ENCODE assay signal across 18 cellular contexts in genomic region chr7:135803143-135803542, GRCh38. TPM values are rescaled to one million over a fixed set of nuclear protein-coding genes. Genes with fewer than 3 reads are reported as not detected.
DNase-seq lines count a peak whose midpoint lies in the region; ATAC-seq and TF ChIP-seq lines count a peak whose summit lies in the region.
"Had no signal": no experiment of that assay in that cellular context is flagged by ENCODE, and none has a peak within 500 bp of the region (broad histone marks: within the 10 kb centered on the region; RNA-seq: fewer than 3 reads in every experiment).

No MANE protein-coding gene starts in this region.

- no peaks in the 10 kb centered on the region for H3K27me3 ChIP-seq in breast epithelium
- no peaks in the 10 kb centered on the region for H3K27me3 ChIP-seq in foreskin keratinocyte
- H3K27me3 ChIP-seq in thyroid gland = no peaks in the 10 kb centered on the region
- H3K27me3 ChIP-seq: SJCRH30 had no signal

- WGBS in thyroid gland, 2 donors = 100% methylated on average over 1 of the region's 1 CpG

- H3K4me3 ChIP-seq in breast epithelium (no peak overlapping the region), thyroid gland (replicated peaks in 1 of 3) (no peak overlapping the region)
- H3K4me3 ChIP-seq: SJCRH30 had no signal

- no peaks in the 10 kb centered on the region for H3K36me3 ChIP-seq in breast epithelium
- H3K36me3 ChIP-seq in thyroid gland = no peaks in the 10 kb centered on the region
- H3K36me3 ChIP-seq: SJCRH30 had no signal

- TF ChIP-seq CTCF in MCF 10A (IDR thresholded peaks at IDR 0.05; ENCODE audit: unreplicated experiment) (no peak), breast epithelium (IDR thresholded peaks at IDR 0.05) (no peak), foreskin keratinocyte (conservative IDR thresholded peaks at IDR 0.05) (no peak), thyroid gland (IDR thresholded peaks at IDR 0.05) (no peak), HFFc6 (IDR thresholded peaks at IDR 0.05) (no peak)

- H3K27ac Mint-ChIP-seq in MCF 10A (ENCODE audit: low read depth, unreplicated experiment) = no peak overlapping the region
- no peak overlapping the region for H3K27ac Mint-ChIP-seq in HFFc6

- no peak overlapping the region for H3K4me3 Mint-ChIP-seq in MCF 10A (ENCODE audit: unreplicated experiment)
- H3K4me3 Mint-ChIP-seq in HFFc6 = no peak overlapping the region
- H3K4me3 Mint-ChIP-seq: CD4-positive, alpha-beta memory T cell had no signal

- H3K36me3 Mint-ChIP-seq in MCF 10A (ENCODE audit: insufficient read depth, unreplicated experiment) = no peaks in the 10 kb centered on the region
- no peaks in the 10 kb centered on the region for H3K36me3 Mint-ChIP-seq in HFFc6 (ENCODE audit: low read depth)
- H3K36me3 Mint-ChIP-seq: CD4-positive, alpha-beta memory T cell had no signal

- H3K27ac ChIP-seq in breast epithelium (no peak overlapping the region), foreskin keratinocyte (no peak overlapping the region), thyroid gland (peak overlapping the region; percentile 53 to 70 (median 64))
- H3K27ac ChIP-seq: SJCRH30 had no signal

- peak; percentile 6 for DNase-seq in MCF 10A (ENCODE audit: unreplicated experiment)
- no peak for DNase-seq in breast epithelium (ENCODE audit: low spot score in 2 of 2)
- DNase-seq in SK-N-DZ (ENCODE audit: low spot score) = peak; percentile 11
- DNase-seq in foreskin keratinocyte = peak; percentile 18 to 27
- no peak for DNase-seq in thyroid gland
- DNase-seq in HFFc6 = no peak
- no peak for DNase-seq in cerebellar cortex (ENCODE audit: low spot score)
- no peak for DNase-seq in DMS 273 treated with DMSO at 0.1 percent for 48 hours (lab: John Stamatoyannopoulos, UW)
- DNase-seq: CD4-positive, alpha-beta memory T cell; EL; H7; Kasumi-1; NCI-H1105 treated with DMSO at 0.1 percent for 48 hours; NCI-H187; NCI-H226; NCI-H524 treated with DMSO at 0.1 percent for 48 hours; RPMI8226; SJCRH30 had no signal

- no peaks in the 10 kb centered on the region for H3K27me3 Mint-ChIP-seq in MCF 10A (ENCODE audit: insufficient read depth, unreplicated experiment)
- H3K27me3 Mint-ChIP-seq in HFFc6 (ENCODE audit: insufficient read depth) = peaks cover 5% of the 10 kb centered on the region

- H3K4me1 ChIP-seq in breast epithelium = no peaks in the 10 kb centered on the region
- peaks cover 2% of the 10 kb centered on the region for H3K4me1 ChIP-seq in foreskin keratinocyte
- peaks cover 34 to 42% of the 10 kb centered on the region in 2 donors for H3K4me1 ChIP-seq in thyroid gland
- H3K4me1 ChIP-seq: SJCRH30 had no signal

- BruUV-seq in MCF 10A (replicated peaks; lab: Mats Ljungman, UMichigan) = no TSS peak

- POLR2A ChIA-PET in MCF 10A (lab: Yijun Ruan, JAX) = no interaction called here

- intact Hi-C loops in MCF 10A (cut with micrococcal nuclease) (loop anchor here (5.0 to 10.0 kb wide), 3 partner anchors 884 to 1792 kb away; no protein-coding TSS in a partner anchor), breast epithelium (cut with DNase I; ENCODE audit: low total_unique reads) (no loop called here), thyroid gland (cut with DNase I) (no loop called here)

- peak; percentile 53 for ATAC-seq in foreskin keratinocyte

- TF ChIP-seq POLR2A in breast epithelium (IDR thresholded peaks at IDR 0.05) (no peak), thyroid gland (IDR thresholded peaks at IDR 0.05) (no peak)

- H3K9me3 Mint-ChIP-seq in MCF 10A (ENCODE audit: unreplicated experiment) (no peaks in the 10 kb centered on the region), HFFc6 (no peaks in the 10 kb centered on the region)
- H3K9me3 Mint-ChIP-seq: CD4-positive, alpha-beta memory T cell had no signal

- CTCF ChIA-PET in MCF 10A (lab: Yijun Ruan, JAX) = interaction anchor here (0.6 to 7.8 kb wide), 8 partner anchors 11 to 1789 kb away, joined by 3 to 183 read pairs (median 3); no protein-coding TSS in a partner anchor

- H3K4me1 Mint-ChIP-seq in MCF 10A (ENCODE audit: insufficient read depth, unreplicated experiment) (peaks cover 5% of the 10 kb centered on the region), HFFc6 (ENCODE audit: low read depth) (peaks cover 21% of the 10 kb centered on the region)

- no peaks in the 10 kb centered on the region for H3K9me3 ChIP-seq in breast epithelium
- H3K9me3 ChIP-seq in thyroid gland = no peaks in the 10 kb centered on the region
- H3K9me3 ChIP-seq: SJCRH30 had no signal

RNA-seq across cellular contexts. Expression of gene FAM180A, which starts 54.5 kb away (rescaled TPM):
- 0.17 TPM in 1 of 2 replicates, not detected in the other for total RNA-seq in MCF 10A (2022)
- total RNA-seq in breast epithelium = 10 to 100 TPM in 1 of 3 donors, 1 to 10 TPM in 2; 5.2 to 11.9 (median 9.1) TPM
- polyA plus RNA-seq in SK-N-DZ (2014; cell fraction: cytosol; rRNA removed) = not detected in 2 replicates
- polyA plus RNA-seq in SK-N-DZ (2014; cell fraction: nucleus; rRNA removed) = not detected in 2 replicates
- 1.3 and 2.6 TPM in 2 replicates for total RNA-seq in foreskin keratinocyte
- 0.59 and 1.4 TPM in 2 replicates for polyA plus RNA-seq in foreskin keratinocyte
- 1 to 10 TPM; 2.7 to 5.0 (median 3.5) TPM for total RNA-seq in thyroid gland
- total RNA-seq in HFFc6 (2021; fragmentation: NEBNext Ultra II Directional; extraction: Animal tissue kit (Norgen Biotek cat#: 25700)) = 10 to 100 TPM in 5 of 6 experiments, 1 to 10 TPM in 1; 5.6 to 61.9 (median 53.3) TPM
- total RNA-seq: CD4-positive, alpha-beta memory T cell; H7 had no signal
- polyA plus RNA-seq: CD4-positive, alpha-beta memory T cell had no signal

Comparison
In these comparisons a context has a peak if more than half of its experiments do, and no peak if none do; other contexts are left out.
1. DNase-seq: peak in MCF 10A (single experiment), SK-N-DZ (single experiment) and foreskin keratinocyte (2 of 2); none in breast epithelium (0 of 2), thyroid gland (0 of 2), HFFc6 (single experiment), cerebellar cortex (single experiment) and DMS 273 treated with DMSO at 0.1 percent for 48 hours (single experiment).
2. H3K27ac ChIP-seq: peak in thyroid gland (3 of 3); none in breast epithelium (0 of 2) and foreskin keratinocyte (single experiment).